ENCODE assay signal across 37 cellular contexts in genomic region chr17:33947762-33948161, GRCh38.
"Had no signal": no experiment of that assay in that cellular context is flagged by ENCODE, and none has a peak within 500 bp of the region (broad histone marks: within the 10 kb centered on the region; RNA-seq: fewer than 3 reads in every experiment).

No MANE protein-coding gene starts in this region.

- H3K27me3 ChIP-seq: adrenal gland, ascending aorta, body of pancreas, brain microvascular endothelial cell had no signal

- H3K9me3 ChIP-seq: adrenal gland, ascending aorta, body of pancreas, breast epithelium had no signal

- H3K36me3 ChIP-seq: adrenal gland, ascending aorta, brain microvascular endothelial cell, breast epithelium, cardiac muscle cell had no signal

- FAIRE-seq: astrocyte, bronchial epithelial cell, colon had no signal

- DNase-seq: activated effector memory CD4-positive, alpha-beta T cell treated with anti-CD3 and anti-CD28 coated beads, Interleukin-2, amount 50 U/mL, for 16 hours; activated effector memory CD4-positive, alpha-beta T cell treated with Interleukin-2 at 50 U/mL for 16 hours; activated gamma-delta T cell; activated gamma-delta T cell treated with Interleukin-2 at 50 U/mL for 16 hours; activated naive CD4-positive, alpha-beta T cell; activated naive CD4-positive, alpha-beta T cell treated with anti-CD3 and anti-CD28 coated beads for 36 hours; activated naive CD4-positive, alpha-beta T cell treated with anti-CD3 and anti-CD28 coated beads, Interleukin-2, amount 10 ng/mL, durations not matched to agents 7 days and 5 days; activated naive CD4-positive, alpha-beta T cell treated with anti-CD3 and anti-CD28 coated beads, Interleukin-2, amount 50 U/mL, for 16 hours; activated naive CD4-positive, alpha-beta T cell treated with Interleukin-2 at 50 U/mL for 16 hours; activated naive CD8-positive, alpha-beta T cell treated with anti-CD3 and anti-CD28 coated beads for 36 hours; activated naive CD8-positive, alpha-beta T cell treated with anti-CD3 and anti-CD28 coated beads, Interleukin-2, amount 10 ng/mL, durations not matched to agents 7 days and 5 days; activated naive CD8-positive, alpha-beta T cell treated with anti-CD3 and anti-CD28 coated beads, Interleukin-2, amount 50 U/mL, for 24 hours; activated T-cell treated with anti-CD3 and anti-CD28 coated beads, Interleukin-2, amount 50 U/mL, for 4 hours; activated T-cell treated with anti-CD3 and anti-CD28 coated beads, Interleukin-2, amount 50 U/mL, for 48 hours; activated T-cell treated with anti-CD3 and anti-CD28 coated beads, Interleukin-2, amount 50 U/mL, for 72 hours; adrenal gland; amniotic stem cell; amygdala; anterior cingulate cortex; aorta; body of pancreas; brain microvascular endothelial cell; central memory CD4-positive, alpha-beta T cell had no signal

- H3K4me1 Mint-ChIP-seq: activated naive CD4-positive, alpha-beta T cell treated with anti-CD3 and anti-CD28 coated beads, Interleukin-2, amount 50 U/mL, for 24 hours; activated naive CD8-positive, alpha-beta T cell treated with anti-CD3 and anti-CD28 coated beads, Interleukin-2, amount 50 U/mL, for 24 hours; activated T-helper 17 cell treated with anti-CD3 and anti-CD28 coated beads, Interleukin-2, amount 50 U/mL, for 72 hours; central memory CD8-positive, alpha-beta T cell had no signal

- H3K9me3 Mint-ChIP-seq: activated naive CD4-positive, alpha-beta T cell treated with anti-CD3 and anti-CD28 coated beads for 36 hours; activated naive CD4-positive, alpha-beta T cell treated with anti-CD3 and anti-CD28 coated beads, Interleukin-2, amount 10 ng/mL, durations not matched to agents 7 days and 5 days; activated naive CD4-positive, alpha-beta T cell treated with anti-CD3 and anti-CD28 coated beads, Interleukin-2, amount 50 U/mL, for 24 hours; activated naive CD4-positive, alpha-beta T cell treated with anti-CD3 and anti-CD28 coated beads, Interleukin-2, amount 50 U/mL, for 72 hours; activated naive CD8-positive, alpha-beta T cell treated with anti-CD3 and anti-CD28 coated beads for 36 hours; activated naive CD8-positive, alpha-beta T cell treated with anti-CD3 and anti-CD28 coated beads, Interleukin-2, amount 10 ng/mL, durations not matched to agents 7 days and 5 days; activated naive CD8-positive, alpha-beta T cell treated with anti-CD3 and anti-CD28 coated beads, Interleukin-2, amount 50 U/mL, for 24 hours; activated T-cell treated with anti-CD3 and anti-CD28 coated beads, Interleukin-2, amount 50 U/mL, for 4 hours; activated T-cell treated with anti-CD3 and anti-CD28 coated beads, Interleukin-2, amount 50 U/mL, for 72 hours; activated T-helper 1 cell treated with anti-CD3 and anti-CD28 coated beads, Interleukin-12 subunit alpha, Interleukin-12 subunit beta, Interleukin-2, Interleukin-4 antibody, amounts not matched to agents 30 ng/mL and 10 ng/mL and 1 ng/mL, durations not matched to agents 14 hours and 24 hours and 36 hours; activated T-helper 17 cell treated with anti-CD3 and anti-CD28 coated beads, Interleukin-2, amount 50 U/mL, for 72 hours; activated T-helper 2 cell treated with anti-CD3 and anti-CD28 coated beads, Interferon-gamma antibody, Interleukin-2, Interleukin-4, amounts not matched to agents 10 μg/mL and 5 μg/mL and 100 μg/mL, durations not matched to agents 14 hours and 24 hours and 36 hours; brain; central memory CD8-positive, alpha-beta T cell had no signal

- ATAC-seq: activated naive CD4-positive, alpha-beta T cell treated with anti-CD3 and anti-CD28 coated beads, Interleukin-2, amount 50 U/mL, for 72 hours; activated naive CD8-positive, alpha-beta T cell treated with anti-CD3 and anti-CD28 coated beads, Interleukin-2, amount 50 U/mL, for 24 hours; activated T-cell treated with anti-CD3 and anti-CD28 coated beads, Interleukin-2, amount 50 U/mL, for 4 hours; activated T-cell treated with anti-CD3 and anti-CD28 coated beads, Interleukin-2, amount 50 U/mL, for 72 hours; activated T-helper 17 cell treated with anti-CD3 and anti-CD28 coated beads, Interleukin-2, amount 50 U/mL, for 72 hours; body of pancreas had no signal

- H3K27ac Mint-ChIP-seq: activated naive CD4-positive, alpha-beta T cell treated with anti-CD3 and anti-CD28 coated beads for 36 hours; activated naive CD4-positive, alpha-beta T cell treated with anti-CD3 and anti-CD28 coated beads, Interleukin-2, amount 10 ng/mL, durations not matched to agents 7 days and 5 days; activated naive CD4-positive, alpha-beta T cell treated with anti-CD3 and anti-CD28 coated beads, Interleukin-2, amount 50 U/mL, for 24 hours; activated naive CD4-positive, alpha-beta T cell treated with anti-CD3 and anti-CD28 coated beads, Interleukin-2, amount 50 U/mL, for 72 hours; activated naive CD8-positive, alpha-beta T cell; activated naive CD8-positive, alpha-beta T cell treated with anti-CD3 and anti-CD28 coated beads for 36 hours; activated naive CD8-positive, alpha-beta T cell treated with anti-CD3 and anti-CD28 coated beads, Interleukin-2, amount 10 ng/mL, durations not matched to agents 7 days and 5 days; activated naive CD8-positive, alpha-beta T cell treated with anti-CD3 and anti-CD28 coated beads, Interleukin-2, amount 50 U/mL, for 24 hours; activated T-cell treated with anti-CD3 and anti-CD28 coated beads, Interleukin-2, amount 50 U/mL, for 72 hours; activated T-helper 1 cell treated with anti-CD3 and anti-CD28 coated beads, Interleukin-12 subunit alpha, Interleukin-12 subunit beta, Interleukin-2, Interleukin-4 antibody, amounts not matched to agents 30 ng/mL and 10 ng/mL and 1 ng/mL, durations not matched to agents 14 hours and 24 hours and 36 hours; activated T-helper 17 cell treated with anti-CD3 and anti-CD28 coated beads, Interleukin-2, amount 50 U/mL, for 72 hours; activated T-helper 2 cell treated with anti-CD3 and anti-CD28 coated beads, Interferon-gamma antibody, Interleukin-2, Interleukin-4, amounts not matched to agents 10 μg/mL and 5 μg/mL and 100 μg/mL, durations not matched to agents 14 hours and 24 hours and 36 hours; brain had no signal

- H3K4me1 ChIP-seq: adrenal gland, ascending aorta, body of pancreas, breast epithelium had no signal

- H3K4me3 Mint-ChIP-seq: activated naive CD4-positive, alpha-beta T cell treated with anti-CD3 and anti-CD28 coated beads for 36 hours; activated naive CD4-positive, alpha-beta T cell treated with anti-CD3 and anti-CD28 coated beads, Interleukin-2, amount 10 ng/mL, durations not matched to agents 7 days and 5 days; activated naive CD4-positive, alpha-beta T cell treated with anti-CD3 and anti-CD28 coated beads, Interleukin-2, amount 50 U/mL, for 24 hours; activated naive CD8-positive, alpha-beta T cell; activated naive CD8-positive, alpha-beta T cell treated with anti-CD3 and anti-CD28 coated beads for 36 hours; activated naive CD8-positive, alpha-beta T cell treated with anti-CD3 and anti-CD28 coated beads, Interleukin-2, amount 10 ng/mL, durations not matched to agents 7 days and 5 days; activated naive CD8-positive, alpha-beta T cell treated with anti-CD3 and anti-CD28 coated beads, Interleukin-2, amount 50 U/mL, for 24 hours; activated T-cell treated with anti-CD3 and anti-CD28 coated beads, Interleukin-2, amount 50 U/mL, for 4 hours; activated T-cell treated with anti-CD3 and anti-CD28 coated beads, Interleukin-2, amount 50 U/mL, for 72 hours; activated T-helper 1 cell treated with anti-CD3 and anti-CD28 coated beads, Interleukin-12 subunit alpha, Interleukin-12 subunit beta, Interleukin-2, Interleukin-4 antibody, amounts not matched to agents 30 ng/mL and 10 ng/mL and 1 ng/mL, durations not matched to agents 14 hours and 24 hours and 36 hours; activated T-helper 17 cell treated with anti-CD3 and anti-CD28 coated beads, Interleukin-2, amount 50 U/mL, for 72 hours; brain; central memory CD8-positive, alpha-beta T cell had no signal

- H3K27me3 Mint-ChIP-seq: activated naive CD4-positive, alpha-beta T cell treated with anti-CD3 and anti-CD28 coated beads, Interleukin-2, amount 50 U/mL, for 24 hours; activated naive CD8-positive, alpha-beta T cell treated with anti-CD3 and anti-CD28 coated beads, Interleukin-2, amount 50 U/mL, for 24 hours had no signal

- H3K27ac ChIP-seq: adrenal gland, ascending aorta, body of pancreas, brain microvascular endothelial cell, breast epithelium, cardiac muscle cell had no signal

- H3K4me3 ChIP-seq: adrenal gland, ascending aorta, body of pancreas, breast epithelium, cardiac muscle cell had no signal

- H3K36me3 Mint-ChIP-seq: activated naive CD4-positive, alpha-beta T cell treated with anti-CD3 and anti-CD28 coated beads, Interleukin-2, amount 10 ng/mL, durations not matched to agents 7 days and 5 days; activated naive CD4-positive, alpha-beta T cell treated with anti-CD3 and anti-CD28 coated beads, Interleukin-2, amount 50 U/mL, for 24 hours; activated naive CD4-positive, alpha-beta T cell treated with anti-CD3 and anti-CD28 coated beads, Interleukin-2, amount 50 U/mL, for 72 hours; activated naive CD8-positive, alpha-beta T cell; activated naive CD8-positive, alpha-beta T cell treated with anti-CD3 and anti-CD28 coated beads for 36 hours; activated naive CD8-positive, alpha-beta T cell treated with anti-CD3 and anti-CD28 coated beads, Interleukin-2, amount 10 ng/mL, durations not matched to agents 7 days and 5 days; brain had no signal
